In the genomic region with DNA sequence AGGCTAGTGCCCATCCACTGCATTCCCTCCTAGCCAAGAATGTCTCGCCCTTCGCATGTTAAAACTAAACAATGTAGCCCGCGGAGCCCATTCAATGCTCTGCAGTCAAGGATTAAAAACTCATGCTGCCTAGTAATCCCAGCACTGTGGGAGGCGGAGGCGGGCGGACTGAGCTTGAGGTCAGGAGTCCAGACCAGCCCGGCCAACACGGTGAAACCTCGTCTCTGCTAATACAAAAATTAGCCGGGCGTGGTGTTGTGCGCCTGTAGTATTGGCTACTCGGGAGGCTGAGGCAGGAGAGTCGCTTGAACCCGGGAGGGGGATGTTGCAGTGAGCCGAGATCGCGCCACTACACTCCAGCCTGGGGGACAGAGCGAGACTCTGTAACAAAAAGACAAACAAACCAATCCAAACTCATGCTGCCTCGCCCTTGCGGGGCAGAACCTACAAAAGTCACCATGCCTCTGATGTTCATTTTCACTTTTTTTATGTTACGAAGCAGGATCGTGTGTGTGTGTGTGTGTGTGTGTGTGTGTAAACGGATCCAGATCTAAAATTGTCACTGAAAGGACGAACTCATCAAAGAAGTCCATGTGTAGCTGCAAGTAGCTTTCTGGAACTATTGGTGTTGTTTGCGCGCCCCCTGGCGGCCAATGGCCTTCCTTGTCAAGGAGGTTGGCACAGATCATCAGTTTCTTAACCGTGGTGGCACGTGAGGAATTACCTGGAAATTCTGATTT, we compare ENCODE assay signal across 8 cellular contexts. TPM values are rescaled to one million over a fixed set of nuclear protein-coding genes. Genes with fewer than 3 reads are reported as not detected.
DNase-seq lines count a peak whose midpoint lies in the region; ATAC-seq, FAIRE-seq and TF ChIP-seq lines count a peak whose summit lies in the region.

No MANE protein-coding gene starts in this region.

- peak; percentile 99 for TF ChIP-seq CTCF in A549 (IDR thresholded peaks at IDR 0.05)
- TF ChIP-seq CTCF in GM20000 (IDR thresholded peaks at IDR 0.05; ENCODE audit: extremely low read depth, missing control alignments): peak; percentile 76
- peak; percentile 78 for TF ChIP-seq CTCF in WERI-Rb-1 (IDR thresholded peaks at IDR 0.05; ENCODE audit: low read depth, low read length)
- peak; percentile 86 to 90 for TF ChIP-seq CTCF in mammary epithelial cell (conservative IDR thresholded peaks at IDR 0.05 in 1 of 2, IDR thresholded peaks at IDR 0.05 in 1 of 2; ENCODE audit: extremely low read depth in 1 of 2, insufficient read depth in 1 of 2, low read depth in 1 of 2, low read length in 2 of 2)

- no peak for TF ChIP-seq POLR2A in A549 (IDR thresholded peaks at IDR 0.05; ENCODE audit: low read length)

- no TSS peak for BruUV-seq in mammary epithelial cell (replicated peaks; lab: Mats Ljungman, UMichigan)

- dilution Hi-C loops in mammary epithelial cell (cut with HindIII; ENCODE audit: low sequenced_read_pairs): no loop called here

- H3K27me3 ChIP-seq in WERI-Rb-1 (ENCODE audit: insufficient read depth, low read depth, severe bottlenecking) (no peaks in the 10 kb centered on the region), mammary epithelial cell (ENCODE audit: insufficient read depth, low read length) (no peaks in the 10 kb centered on the region), iPS-20b (ENCODE audit: insufficient read depth, low read length) (peaks cover 10% of the 10 kb centered on the region), skeletal muscle satellite cell (ENCODE audit: control insufficient read depth, insufficient read depth, low read length) (peaks cover 48% of the 10 kb centered on the region)

- in situ Hi-C loops in mammary epithelial cell (cut with MboI; ENCODE audit: low sequenced_read_pairs in 2 of 2): loop anchor here (5.0 to 10.0 kb wide), 5 partner anchors 91 to 321 kb away; no protein-coding TSS in a partner anchor

- TF ChIP-seq EP300 in A549 (IDR thresholded peaks at IDR 0.05): no peak

- H4K20me1 ChIP-seq in mammary epithelial cell (ENCODE audit: insufficient read depth, low read length): no peaks in the 10 kb centered on the region

- no peak overlapping the region for H3K27ac ChIP-seq in A549
- H3K27ac ChIP-seq in WERI-Rb-1: peak overlapping the region; percentile 65
- H3K27ac ChIP-seq in mammary epithelial cell (ENCODE audit: insufficient read depth, low read depth, low read length): no peak overlapping the region
- no peak overlapping the region for H3K27ac ChIP-seq in iPS-20b (ENCODE audit: low read length)

- DNase-seq in A549 (ENCODE audit: low read depth in 1 of 2, low spot score in 1 of 2) (peak; percentile 91 to 92), GM20000 (ENCODE audit: low spot score) (peak; percentile 82), NCI-H2171 treated with DMSO at 0.1 percent for 48 hours (lab: John Stamatoyannopoulos, UW) (peak; percentile 87), WERI-Rb-1 (peak; percentile 95), mammary epithelial cell (peak; percentile 73)

- H3K4me2 ChIP-seq in A549 (peak overlapping the region; percentile 73), mammary epithelial cell (ENCODE audit: insufficient read depth, low read depth, low read length) (peak overlapping the region; percentile 63), skeletal muscle satellite cell (ENCODE audit: low read length) (peak overlapping the region; percentile 81)

- peak; percentile 98 to 99 for TF ChIP-seq RAD21 in A549 (conservative IDR thresholded peaks at IDR 0.05 in 1 of 2, IDR thresholded peaks at IDR 0.05 in 1 of 2)

- FAIRE-seq in A549 (lab: Jason Lieb, UNC): no peak

- H3K4me1 ChIP-seq in A549 (no peaks in the 10 kb centered on the region; the same call in 2 of the 3 replicates), mammary epithelial cell (ENCODE audit: insufficient read depth, low read length) (peaks cover 5% of the 10 kb centered on the region), iPS-20b (ENCODE audit: insufficient read depth, low read length) (peaks cover 9% of the 10 kb centered on the region; the same call in 1 of the 2 replicates), skeletal muscle satellite cell (ENCODE audit: control insufficient read depth, insufficient read depth, low read length) (no peaks in the 10 kb centered on the region)

- peak overlapping the region; percentile 17; the same call in 2 of the 3 replicates for H3K4me3 ChIP-seq in A549
- peak overlapping the region; percentile 71 for H3K4me3 ChIP-seq in WERI-Rb-1 (ENCODE audit: low read depth, low read length)
- peak overlapping the region; percentile 9 to 26 (median 10) for H3K4me3 ChIP-seq in mammary epithelial cell (replicated peaks in 1 of 3; ENCODE audit: insufficient read depth in 1 of 3, low read depth in 2 of 3, low read length in 3 of 3)
- peak overlapping the region; percentile 75 for H3K4me3 ChIP-seq in iPS-20b (ENCODE audit: low read length)
- peak overlapping the region; percentile 63 for H3K4me3 ChIP-seq in skeletal muscle satellite cell (ENCODE audit: low read length)

- no peaks in the 10 kb centered on the region for H3K9me3 ChIP-seq in A549
- no peaks in the 10 kb centered on the region for H3K9me3 ChIP-seq in WERI-Rb-1 (ENCODE audit: severe bottlenecking)
- no peaks in the 10 kb centered on the region for H3K9me3 ChIP-seq in mammary epithelial cell (replicated peaks; ENCODE audit: insufficient read depth, low read length)
- H3K9me3 ChIP-seq in iPS-20b (ENCODE audit: insufficient read depth, low read depth, low read length): no peaks in the 10 kb centered on the region
- H3K9me3 ChIP-seq in skeletal muscle satellite cell (replicated peaks; ENCODE audit: low read length): no peaks in the 10 kb centered on the region

- H2AFZ ChIP-seq in mammary epithelial cell (ENCODE audit: low read depth, low read length): peak overlapping the region; percentile 76

- ATAC-seq in A549 (peak; percentile 87 to 96), GM21786 (IDR thresholded peaks at IDR 0.05; ENCODE audit: unreplicated experiment) (no peak)

- intact Hi-C loops in mammary epithelial cell (cut with micrococcal nuclease): loop anchor here (1.0 to 2.0 kb wide), 7 partner anchors 49 to 569 kb away; a partner anchor contains a TSS

- POLR2A ChIA-PET in A549 (lab: Yijun Ruan, JAX): interaction anchor here (0.5 to 1.3 kb wide), 4 partner anchors 141 to 1177 kb away, joined by 3 to 4 read pairs (median 4); a partner anchor contains a TSS

- H3K36me3 ChIP-seq in WERI-Rb-1: no peaks in the 10 kb centered on the region
- H3K36me3 ChIP-seq in mammary epithelial cell (ENCODE audit: insufficient read depth, low read length): no peaks in the 10 kb centered on the region
- no peaks in the 10 kb centered on the region for H3K36me3 ChIP-seq in iPS-20b (ENCODE audit: insufficient read depth, low read depth, low read length)
- no peaks in the 10 kb centered on the region for H3K36me3 ChIP-seq in skeletal muscle satellite cell (ENCODE audit: insufficient read depth, low read length)

- WGBS in A549 (ENCODE audit: missing lambda C conversion rate): 39% methylated on average over 31 of the region's 31 CpGs
- WGBS in mammary epithelial cell (ENCODE audit: low coverage, missing lambda C conversion rate): 8% methylated on average over 31 of the region's 31 CpGs

- CTCF ChIA-PET in A549 (lab: Yijun Ruan, JAX): interaction anchor here (0.5 to 8.3 kb wide), 113 partner anchors 8 to 656 kb away, joined by 3 to 110 read pairs (median 4); no protein-coding TSS in a partner anchor
- CTCF ChIA-PET in mammary epithelial cell (lab: Charles Lee; ENCODE audit: low non-redundant PET): interaction anchor here (0.6 to 1.1 kb wide), 11 partner anchors 8 to 569 kb away, joined by 3 to 11 read pairs (median 3); no protein-coding TSS in a partner anchor

- H3K9ac ChIP-seq in mammary epithelial cell (ENCODE audit: insufficient read depth, low read length) (no peak overlapping the region), iPS-20b (ENCODE audit: low read depth, low read length) (peak overlapping the region; percentile 74; the same call in 1 of the 2 replicates), skeletal muscle satellite cell (ENCODE audit: low read depth, low read length) (no peak overlapping the region)

- no peaks in the 10 kb centered on the region for H3K79me2 ChIP-seq in mammary epithelial cell (ENCODE audit: insufficient read depth, low read length)

TF ChIP-seq in A549, 52 proteins besides CTCF, POLR2A, EP300 and RAD21:
- TF ChIP-seq, protein P1, sequence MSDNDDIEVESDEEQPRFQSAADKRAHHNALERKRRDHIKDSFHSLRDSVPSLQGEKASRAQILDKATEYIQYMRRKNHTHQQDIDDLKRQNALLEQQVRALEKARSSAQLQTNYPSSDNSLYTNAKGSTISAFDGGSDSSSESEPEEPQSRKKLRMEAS (IDR thresholded peaks at IDR 0.05): peak; percentile 48
- TF ChIP-seq, protein P2, sequence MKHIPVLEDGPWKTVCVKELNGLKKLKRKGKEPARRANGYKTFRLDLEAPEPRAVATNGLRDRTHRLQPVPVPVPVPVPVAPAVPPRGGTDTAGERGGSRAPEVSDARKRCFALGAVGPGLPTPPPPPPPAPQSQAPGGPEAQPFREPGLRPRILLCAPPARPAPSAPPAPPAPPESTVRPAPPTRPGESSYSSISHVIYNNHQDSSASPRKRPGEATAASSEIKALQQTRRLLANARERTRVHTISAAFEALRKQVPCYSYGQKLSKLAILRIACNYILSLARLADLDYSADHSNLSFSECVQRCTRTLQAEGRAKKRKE (CRISPR knock-in tag; IDR thresholded peaks at IDR 0.05; ENCODE audit: low read depth): no peak
- TF ChIP-seq SMC3 (IDR thresholded peaks at IDR 0.05) (peak; percentile 99), BHLHE40 (IDR thresholded peaks at IDR 0.05; ENCODE audit: low read depth, low read length) (peak; percentile 92), POLR2AphosphoS2 (conservative IDR thresholded peaks at IDR 0.05; ENCODE audit: low read length) (no peak)

RNA-seq across cellular contexts. Expression of a gene that starts 54.8 kb away (rescaled TPM):
- not detected in 2 replicates for polyA plus RNA-seq in A549 (2011; rRNA removed)
- not detected in 2 replicates for polyA plus RNA-seq in A549 (2012; cell fraction: cytosol; rRNA removed)
- not detected in 2 replicates for polyA plus RNA-seq in A549 (2012; cell fraction: nucleus; rRNA removed)
- polyA plus RNA-seq in A549 (2017; fragmentation: RNase III; extraction: RNeasy Plus Mini Kit Qiagen cat#74134 plus additional on column Dnase treatment): not detected in 3 replicates
- polyA minus RNA-seq in A549 (2011; rRNA and poly(A)+ RNA removed): not detected in 2 replicates
- total RNA-seq in mammary epithelial cell: 1 to 10 TPM in 1 of 2 donors, not detected in 1; 9.2 TPM
- polyA plus RNA-seq in mammary epithelial cell: 12.8 TPM
- not detected for polyA minus RNA-seq in mammary epithelial cell
- total RNA-seq in skeletal muscle satellite cell (2012; rRNA removed): 5.1 and 5.7 TPM in 2 replicates

RNA-seq across cellular contexts. Expression of a gene that starts 54.9 kb away (rescaled TPM):
- polyA plus RNA-seq in A549 (2011; rRNA removed) (200 and 208 TPM in 2 replicates), A549 (2017; fragmentation: RNase III; extraction: RNeasy Plus Mini Kit Qiagen cat#74134 plus additional on column Dnase treatment) (354 to 362 TPM (median 360 TPM) in 3 replicates), mammary epithelial cell (52.0 TPM)
- polyA plus RNA-seq in A549 (2012; cell fraction: cytosol; rRNA removed): 97.6 and 99.3 TPM in 2 replicates
- polyA plus RNA-seq in A549 (2012; cell fraction: nucleus; rRNA removed): 31.7 and 43.1 TPM in 2 replicates
- polyA minus RNA-seq in A549 (2011; rRNA and poly(A)+ RNA removed): 58.5 and 59.3 TPM in 2 replicates
- total RNA-seq in mammary epithelial cell: 100 to 1,000 TPM in 1 of 2 donors, 10 to 100 TPM in 1; 42.5 to 109 TPM
- 37.7 TPM for polyA minus RNA-seq in mammary epithelial cell
- 29.4 and 31.5 TPM in 2 replicates for total RNA-seq in skeletal muscle satellite cell (2012; rRNA removed)

Comparison
In these comparisons a context has a peak if more than half of its experiments do, and no peak if none do; other contexts are left out.
1. H3K4me3 ChIP-seq: peak in every context shown above with its lines; median percentile 75 in iPS-20b; 71 in WERI-Rb-1; 63 in skeletal muscle satellite cell; 17 in A549; 10 in mammary epithelial cell.
2. RNA of a gene that starts 54.8 kb away (polyA plus RNA-seq): 12.8 TPM in mammary epithelial cell (single experiment); not detected in A549; every median in the first group is over 10 times any median in the second.
3. Peak in every context shown above with its lines, with median percentiles within 50 percentile points of each other: DNase-seq, H3K4me2 ChIP-seq and CTCF ChIP-seq.